ENCODE assay signal across 8 cellular contexts in genomic region chr5:34656700-34657549, GRCh38. TPM values are rescaled to one million over a fixed set of nuclear protein-coding genes. Genes with fewer than 3 reads are reported as not detected.
DNase-seq lines count a peak whose midpoint lies in the region; ATAC-seq and TF ChIP-seq lines count a peak whose summit lies in the region.

No MANE protein-coding gene starts in this region.

- H3K27ac ChIP-seq in CD4-positive, alpha-beta T cell (ENCODE audit: low read depth, low read length) = no peak overlapping the region
- peak overlapping the region; percentile 94 for H3K27ac ChIP-seq in trophoblast cell (ENCODE audit: low read depth, low read length)

- peak overlapping the region; percentile 69 for H3K4me2 ChIP-seq in trophoblast cell (ENCODE audit: low read length)

- peak in 1 of 10 experiments; percentile 0 for DNase-seq in CD4-positive, alpha-beta T cell
- peak; percentile 8 to 12 for DNase-seq in activated T-cell treated with anti-CD3 and anti-CD28 coated beads, Interleukin-2, amount 50 U/mL, for 72 hours
- DNase-seq in globus pallidus (ENCODE audit: low spot score) (peak; percentile 26), trophoblast cell (peak in 1 of 2 donors; percentile 31), NCI-H2107 (lab: John Stamatoyannopoulos, UW) (no peak), NCI-H1048 (lab: John Stamatoyannopoulos, UW) (no peak)

- H3K27me3 Mint-ChIP-seq in CD4-positive, alpha-beta T cell = peaks cover 36% of the 10 kb centered on the region
- H3K27me3 Mint-ChIP-seq in activated T-cell treated with anti-CD3 and anti-CD28 coated beads, Interleukin-2, amount 50 U/mL, for 72 hours (ENCODE audit: low read depth) = peaks cover 42% of the 10 kb centered on the region

- no peaks in the 10 kb centered on the region for H3K9me3 ChIP-seq in CD4-positive, alpha-beta T cell (ENCODE audit: control insufficient read depth, low read length)
- no peaks in the 10 kb centered on the region for H3K9me3 ChIP-seq in trophoblast cell (ENCODE audit: insufficient read depth, low read depth, low read length)

- H2BK120ac ChIP-seq in trophoblast cell (ENCODE audit: insufficient read depth, low read length, poor library complexity) = peak overlapping the region; percentile 96

- WGBS in trophoblast cell (ENCODE audit: extremely low coverage, insufficient coverage, insufficient read length) = no CpG with 5 or more reads among the region's 61 CpGs

- peak overlapping the region; percentile 96 for H3K18ac ChIP-seq in trophoblast cell (ENCODE audit: low read length)

- H4K12ac ChIP-seq in trophoblast cell (ENCODE audit: low read depth, low read length) = peak overlapping the region; percentile 84

- H3K4me3 Mint-ChIP-seq in CD4-positive, alpha-beta T cell = peak overlapping the region; percentile 82
- H3K4me3 Mint-ChIP-seq in activated T-cell treated with anti-CD3 and anti-CD28 coated beads, Interleukin-2, amount 50 U/mL, for 72 hours = peak overlapping the region; percentile 39 to 70

- ATAC-seq in CD4-positive, alpha-beta T cell (ENCODE audit: poor library complexity) = no peak
- ATAC-seq in HG02870 (IDR thresholded peaks at IDR 0.05; ENCODE audit: unreplicated experiment) = peak; percentile 24
- peak; percentile 46 to 56 for ATAC-seq in activated T-cell treated with anti-CD3 and anti-CD28 coated beads, Interleukin-2, amount 50 U/mL, for 72 hours (replicated peaks in 1 of 2)
- no peak for ATAC-seq in HG03520 (IDR thresholded peaks at IDR 0.05; ENCODE audit: unreplicated experiment)

- no peak for TF ChIP-seq CTCF in CD4-positive, alpha-beta T cell (IDR thresholded peaks at IDR 0.05)

- peak overlapping the region; percentile 98 for H3K14ac ChIP-seq in trophoblast cell (ENCODE audit: low read length)

- H2AFZ ChIP-seq in trophoblast cell (ENCODE audit: insufficient read depth, low read length, poor library complexity) = peak overlapping the region; percentile 84

- peaks cover 25% of the 10 kb centered on the region for H3K79me1 ChIP-seq in trophoblast cell (ENCODE audit: low read length)

- intact Hi-C loops in CD4-positive, alpha-beta T cell (cut with DNase I, micrococcal nuclease) = no loop called here

- H2BK12ac ChIP-seq in trophoblast cell (ENCODE audit: low read length) = peak overlapping the region; percentile 37

- peaks cover 0 to 9% of the 10 kb centered on the region in 2 experiments for H3K36me3 ChIP-seq in trophoblast cell (ENCODE audit: control insufficient read depth in 1 of 2, insufficient read depth in 2 of 2, low read length in 2 of 2)

- POLR2A ChIA-PET in CD4-positive, alpha-beta T cell (lab: Charles Lee) = interaction anchor here (1.4 kb wide), 1 partner anchor 273 kb away, joined by 5 read pairs; the partner anchor contains the start of gene DNAJC21

- peak overlapping the region; percentile 96 for H4K91ac ChIP-seq in trophoblast cell (ENCODE audit: low read depth, low read length)

- peak overlapping the region; percentile 89 for H3K4me3 ChIP-seq in trophoblast cell (ENCODE audit: low read depth, low read length)

- peaks cover 24% of the 10 kb centered on the region for H3K79me2 ChIP-seq in trophoblast cell (ENCODE audit: control insufficient read depth, insufficient read depth, low read length, poor library complexity)

- peak overlapping the region; percentile 71 for H2AK5ac ChIP-seq in trophoblast cell (ENCODE audit: low read length)

- H4K8ac ChIP-seq in trophoblast cell (ENCODE audit: low read depth, low read length) = peak overlapping the region; percentile 95

- H3K4me1 ChIP-seq in trophoblast cell (ENCODE audit: control insufficient read depth in 1 of 2, insufficient read depth in 2 of 2, low read length in 2 of 2) = peaks cover 3 to 7% of the 10 kb centered on the region in 2 experiments

- H3K36me3 Mint-ChIP-seq in CD4-positive, alpha-beta T cell (ENCODE audit: low read depth) = peaks cover 4% of the 10 kb centered on the region
- peaks cover 0 to 6% of the 10 kb centered on the region in 2 donors for H3K36me3 Mint-ChIP-seq in activated T-cell treated with anti-CD3 and anti-CD28 coated beads, Interleukin-2, amount 50 U/mL, for 72 hours (ENCODE audit: insufficient read depth in 2 of 2)

- H3K9ac ChIP-seq in trophoblast cell (ENCODE audit: low read length) = peak overlapping the region; percentile 90

- peak overlapping the region; percentile 91 for H3K4ac ChIP-seq in trophoblast cell (ENCODE audit: low read depth, low read length)

- no peaks in the 10 kb centered on the region for H3K9me3 Mint-ChIP-seq in CD4-positive, alpha-beta T cell
- H3K9me3 Mint-ChIP-seq in activated T-cell treated with anti-CD3 and anti-CD28 coated beads, Interleukin-2, amount 50 U/mL, for 72 hours = no peaks in the 10 kb centered on the region

- H3K23ac ChIP-seq in trophoblast cell (ENCODE audit: low read length) = no peak overlapping the region

- no peak overlapping the region for H3K27ac Mint-ChIP-seq in CD4-positive, alpha-beta T cell
- no peak overlapping the region for H3K27ac Mint-ChIP-seq in activated T-cell treated with anti-CD3 and anti-CD28 coated beads, Interleukin-2, amount 50 U/mL, for 72 hours

- CTCF ChIA-PET in CD4-positive, alpha-beta T cell (lab: Charles Lee) = no interaction called here

- H3K4me1 Mint-ChIP-seq in CD4-positive, alpha-beta T cell (ENCODE audit: low read depth) = peaks cover 23% of the 10 kb centered on the region
- peaks cover 22% of the 10 kb centered on the region for H3K4me1 Mint-ChIP-seq in activated T-cell treated with anti-CD3 and anti-CD28 coated beads, Interleukin-2, amount 50 U/mL, for 72 hours (ENCODE audit: low read depth)

- H2BK5ac ChIP-seq in trophoblast cell (ENCODE audit: low read depth, low read length, poor library complexity) = peak overlapping the region; percentile 96

- H3K27me3 ChIP-seq in CD4-positive, alpha-beta T cell (ENCODE audit: control insufficient read depth, insufficient read depth, low read length) = peaks cover 36% of the 10 kb centered on the region
- no peaks in the 10 kb centered on the region for H3K27me3 ChIP-seq in trophoblast cell (ENCODE audit: insufficient read depth, low read length)

RNA-seq across cellular contexts. Expression of gene RAI14, which starts 0.8 kb away (rescaled TPM):
- total RNA-seq in CD4-positive, alpha-beta T cell = under 1 TPM; 0.20 to 0.60 TPM
- total RNA-seq in activated T-cell treated with anti-CD3 and anti-CD28 coated beads, Interleukin-2, amount 50 U/mL, for 72 hours = 1 to 10 TPM in 1 of 2 donors, under 1 TPM in 1; 0.67 to 1.5 TPM
- polyA plus RNA-seq in trophoblast cell (2013) = 251 and 256 TPM in 2 replicates

Comparison
In these comparisons a context has a peak if more than half of its experiments do, and no peak if none do; other contexts are left out.
1. ATAC-seq: peak in HG02870 (single experiment) and activated T-cell treated with anti-CD3 and anti-CD28 coated beads, Interleukin-2, amount 50 U/mL, for 72 hours (2 of 2); none in CD4-positive, alpha-beta T cell (single experiment) and HG03520 (single experiment).
2. DNase-seq: peak in activated T-cell treated with anti-CD3 and anti-CD28 coated beads, Interleukin-2, amount 50 U/mL, for 72 hours (2 of 2) and globus pallidus (single experiment); none in NCI-H2107 (single experiment) and NCI-H1048 (single experiment).